Comparison of ENCODE assay signal across 25 cellular contexts in the genomic region with DNA sequence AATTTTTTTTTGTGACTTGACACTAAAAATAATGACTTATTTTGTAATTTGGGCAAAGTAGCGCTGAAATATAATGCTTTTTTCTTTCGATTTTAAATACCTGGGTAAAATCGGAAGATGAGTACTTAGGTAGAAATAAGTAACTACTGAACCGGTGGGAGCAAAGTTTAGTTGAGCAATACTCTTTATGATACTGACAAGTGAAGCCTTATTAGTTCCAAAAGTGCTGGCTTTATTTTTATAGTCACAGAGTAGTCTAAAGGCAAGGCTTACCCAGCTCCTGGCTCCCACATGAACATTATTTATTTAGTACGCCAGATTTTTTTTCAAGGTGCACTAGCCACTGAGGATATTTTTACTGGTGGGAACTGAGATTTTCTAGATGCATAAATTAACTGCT. TPM values are rescaled to one million over a fixed set of nuclear protein-coding genes. Genes with fewer than 3 reads are reported as not detected.
DNase-seq lines count a peak whose midpoint lies in the region; ATAC-seq, FAIRE-seq and TF ChIP-seq lines count a peak whose summit lies in the region.
"Had no signal": no experiment of that assay in that cellular context is flagged by ENCODE, and none has a peak within 500 bp of the region (broad histone marks: within the 10 kb centered on the region; RNA-seq: fewer than 3 reads in every experiment).

No MANE protein-coding gene starts in this region.

- POLR2A ChIA-PET in HepG2 (lab: Yijun Ruan, JAX) = no interaction called here

- TF ChIP-seq RAD21 in liver (IDR thresholded peaks at IDR 0.05) (no peak), HepG2 (CRISPR knock-in tag; IDR thresholded peaks at IDR 0.05) (no peak)

- H3K36me3 ChIP-seq in liver (ENCODE audit: control insufficient read depth in 4 of 4, insufficient read depth in 3 of 4, low read depth in 1 of 4, low read length in 3 of 4) (no peaks in the 10 kb centered on the region), HepG2 (replicated peaks in 1 of 2; ENCODE audit: control insufficient read depth in 1 of 2, insufficient read depth in 2 of 2, low read length in 2 of 2) (no peaks in the 10 kb centered on the region), right lobe of liver (no peaks in the 10 kb centered on the region), small intestine (ENCODE audit: control insufficient read depth in 2 of 2, insufficient read depth in 2 of 2, low read length in 2 of 2) (no peaks in the 10 kb centered on the region)
- H3K36me3 ChIP-seq: BE2C; BLaER1 treated with 17β-estradiol and CSF1 and Interleukin-3, amounts not matched to agents 10 nM and 100 nM had no signal

- TF ChIP-seq POLR2A in HepG2 (IDR thresholded peaks at IDR 0.05; ENCODE audit: insufficient read depth in 1 of 2, low read depth in 2 of 2, low read length in 2 of 2) = no peak
- TF ChIP-seq POLR2A in right lobe of liver (IDR thresholded peaks at IDR 0.05) = no peak

- H3K4me1 ChIP-seq in liver (ENCODE audit: control insufficient read depth in 4 of 4, insufficient read depth in 4 of 4, low read length in 3 of 4) = no peaks in the 10 kb centered on the region
- H3K4me1 ChIP-seq in HepG2 (ENCODE audit: insufficient read depth, low read length) = no peaks in the 10 kb centered on the region
- H3K4me1 ChIP-seq in right lobe of liver = no peaks in the 10 kb centered on the region
- no peaks in the 10 kb centered on the region for H3K4me1 ChIP-seq in small intestine (ENCODE audit: control insufficient read depth in 2 of 2, insufficient read depth in 1 of 2, low read depth in 1 of 2, low read length in 1 of 2)
- H3K4me1 ChIP-seq: BE2C had no signal

- H3K27ac ChIP-seq in liver (ENCODE audit: low read depth in 1 of 2, low read length in 2 of 2) = no peak overlapping the region
- H3K27ac ChIP-seq in HepG2 (ENCODE audit: extremely low read length, insufficient read depth, low read length) = no peak overlapping the region
- H3K27ac ChIP-seq in right lobe of liver = no peak overlapping the region
- no peak overlapping the region for H3K27ac ChIP-seq in small intestine (ENCODE audit: low read depth in 1 of 2, low read length in 1 of 2)
- H3K27ac ChIP-seq: 22Rv1; BLaER1 treated with 17β-estradiol and CSF1 and Interleukin-3, amounts not matched to agents 10 nM and 100 nM; GM23248 had no signal

- H3K9me3 ChIP-seq in liver (ENCODE audit: control insufficient read depth in 4 of 4, low read length in 3 of 4) = no peaks in the 10 kb centered on the region
- no peaks in the 10 kb centered on the region for H3K9me3 ChIP-seq in HepG2 (ENCODE audit: low read length)
- H3K9me3 ChIP-seq in right lobe of liver = no peaks in the 10 kb centered on the region
- no peaks in the 10 kb centered on the region for H3K9me3 ChIP-seq in small intestine (ENCODE audit: control insufficient read depth, low read depth)
- H3K9me3 ChIP-seq: BE2C had no signal

- TF ChIP-seq CTCF in liver (IDR thresholded peaks at IDR 0.05; ENCODE audit: low read depth, low read length, missing input control) (no peak), HepG2 (CRISPR knock-in tag; IDR thresholded peaks at IDR 0.05) (no peak), right lobe of liver (IDR thresholded peaks at IDR 0.05) (no peak)

- 64% methylated on average over 5 of the region's 5 CpGs for WGBS in liver
- 18% methylated on average over 5 of the region's 5 CpGs for WGBS in HepG2 (ENCODE audit: low lambda C conversion rate)
- whole genome bisulfite sequencing in right lobe of liver (ENCODE audit: insufficient coverage, low coverage, low lambda C conversion rate, missing lambda C conversion rate) = 52% methylated on average over 5 of the region's 5 CpGs
- 19 to 65% (median 47%) methylated on average over 5 of the region's 5 CpGs for WGBS in small intestine, 3 donors

- CTCF ChIA-PET in HepG2 (lab: Yijun Ruan, JAX; ENCODE audit: low intra/inter-chr PET ratio, low total read pairs) = no interaction called here

- DNase-seq in HepG2 (ENCODE audit: low spot score) = no peak
- DNase-seq in right lobe of liver = no peak
- DNase-seq in small intestine = peak; percentile 53
- DNase-seq in DMS 273 treated with DMSO at 0.1 percent for 48 hours (lab: John Stamatoyannopoulos, UW) = no peak
- DNase-seq in stimulated activated naive CD4-positive, alpha-beta T cell (lab: John Stamatoyannopoulos, UW) = no peak
- DNase-seq: ACHN; AML-193; BE2C; CD4-positive, alpha-beta T cell; CD8-positive, alpha-beta memory T cell; DMS53; DMS79 treated with DMSO at 0.1 percent for 48 hours; GF-D8; GM23248; H7; HCEC 1CT had no signal

- no peak for FAIRE-seq in HepG2 (lab: Jason Lieb, UNC)
- peak; percentile 30 for FAIRE-seq in small intestine (lab: Jason Lieb, UNC)
- FAIRE-seq: D721Med, GM12891, H1 had no signal

- H3K4me2 ChIP-seq in HepG2 (ENCODE audit: low read depth, low read length) = no peak overlapping the region
- H3K4me2 ChIP-seq: BLaER1 treated with 17β-estradiol and CSF1 and Interleukin-3, amounts not matched to agents 10 nM and 100 nM had no signal

- no peaks in the 10 kb centered on the region for H4K20me1 ChIP-seq in HepG2 (ENCODE audit: insufficient read depth, low read length)
- H4K20me1 ChIP-seq: BLaER1 treated with 17β-estradiol and CSF1 and Interleukin-3, amounts not matched to agents 10 nM and 100 nM had no signal

- no peak overlapping the region for H3K9ac ChIP-seq in liver (ENCODE audit: low read depth in 1 of 2, low read length in 2 of 2)
- H3K9ac ChIP-seq in HepG2 (ENCODE audit: insufficient read depth, low read depth, low read length) = no peak overlapping the region
- H3K9ac ChIP-seq: BLaER1 treated with 17β-estradiol and CSF1 and Interleukin-3, amounts not matched to agents 10 nM and 100 nM; GM23248 had no signal

- TF ChIP-seq EP300 in HepG2 (IDR thresholded peaks at IDR 0.05; ENCODE audit: low read depth in 2 of 2, low read length in 2 of 2) = no peak
- no peak for TF ChIP-seq EP300 in HepG2 (CRISPR knock-in tag; IDR thresholded peaks at IDR 0.05; ENCODE audit: borderline replicate concordance)

- H3K79me2 ChIP-seq in HepG2 (ENCODE audit: insufficient read depth, low read length) = no peaks in the 10 kb centered on the region

- BruUV-seq in HepG2 (replicated peaks; lab: Mats Ljungman, UMichigan) = no TSS peak

- H3K4me3 ChIP-seq in liver (ENCODE audit: low read depth in 1 of 3, low read length in 3 of 3) = no peak overlapping the region
- no peak overlapping the region for H3K4me3 ChIP-seq in HepG2 (replicated peaks in 1 of 3; ENCODE audit: insufficient read depth in 1 of 3, low read depth in 2 of 3, low read length in 3 of 3)
- H3K4me3 ChIP-seq in right lobe of liver = no peak overlapping the region
- H3K4me3 ChIP-seq in small intestine (ENCODE audit: low read depth in 1 of 2, low read length in 2 of 2) = no peak overlapping the region
- H3K4me3 ChIP-seq: BLaER1 treated with 17β-estradiol and CSF1 and Interleukin-3, amounts not matched to agents 10 nM and 100 nM; GM23248 had no signal

- H2AFZ ChIP-seq in HepG2 (ENCODE audit: low read length) = no peak overlapping the region
- H2AFZ ChIP-seq: GM23248 had no signal

- in situ Hi-C loops in HepG2 (cut with HindIII; ENCODE audit: extremely low pct_ligation_motif_present, low pct_unique_long_range_greater_than_20kb) = no loop called here

- intact Hi-C loops in HepG2 (cut with micrococcal nuclease; ENCODE audit: unreplicated experiment) = no loop called here
- intact Hi-C loops in right lobe of liver (cut with DNase I) = no loop called here

- no peaks in the 10 kb centered on the region for H3K27me3 ChIP-seq in liver (ENCODE audit: control insufficient read depth in 4 of 4, insufficient read depth in 4 of 4, low read length in 3 of 4)
- no peaks in the 10 kb centered on the region for H3K27me3 ChIP-seq in HepG2 (ENCODE audit: control insufficient read depth in 1 of 2, insufficient read depth in 2 of 2, low read length in 2 of 2)
- H3K27me3 ChIP-seq in right lobe of liver = peaks cover 0 to 3% of the 10 kb centered on the region in 2 donors
- H3K27me3 ChIP-seq in small intestine (ENCODE audit: control insufficient read depth in 2 of 2, insufficient read depth in 2 of 2, low read length in 2 of 2) = no peaks in the 10 kb centered on the region
- H3K27me3 ChIP-seq: BE2C had no signal

- no peak for ATAC-seq in HepG2
- ATAC-seq in right lobe of liver = peak; percentile 62 to 89 (median 78)

TF ChIP-seq in liver, 16 proteins besides CTCF, POLR2A, EP300 and RAD21:
- TF ChIP-seq HNF4A (conservative IDR thresholded peaks at IDR 0.05) = peak; percentile 40 to 41
- TF ChIP-seq RXRA (IDR thresholded peaks at IDR 0.05) = no peak

TF ChIP-seq in HepG2, 621 proteins besides CTCF, POLR2A, EP300 and RAD21 (continues in another document):
- TF ChIP-seq XRCC5 (optimal IDR thresholded peaks at IDR 0.05; ENCODE audit: low read length) = no peak

RNA-seq across cellular contexts. Expression of a gene that starts 14.4 kb away (rescaled TPM):
- total RNA-seq in liver = not detected
- under 1 TPM in 1 of 2 donors, not detected in 1; 0.02 TPM for polyA plus RNA-seq in liver
- total RNA-seq in HepG2 (2016; rRNA removed; fragmentation: Illumina TruSeq; extraction: Trizol) = not detected in 2 replicates
- total RNA-seq in HepG2 (2016; cell fraction: cytosol; rRNA removed; fragmentation: Illumina TruSeq; extraction: Trizol; ENCODE audit: low read depth) = not detected in 2 replicates
- total RNA-seq in HepG2 (2016; cell fraction: insoluble cytoplasmic fraction; rRNA removed; fragmentation: Illumina TruSeq; extraction: Trizol) = not detected in 2 replicates
- not detected in 2 replicates for total RNA-seq in HepG2 (2016; cell fraction: membrane; rRNA removed; fragmentation: Illumina TruSeq; extraction: Trizol)
- total RNA-seq in HepG2 (2016; cell fraction: nucleus; rRNA removed; fragmentation: Illumina TruSeq; extraction: Trizol) = not detected in 2 replicates
- polyA plus RNA-seq in HepG2 (2011; rRNA removed) = not detected in 2 replicates
- polyA plus RNA-seq in HepG2 (2011; cell fraction: cytosol; rRNA removed) = not detected in 2 replicates
- polyA plus RNA-seq in HepG2 (2011; cell fraction: nucleus; rRNA removed) = not detected in 2 replicates
- not detected in 2 replicates for polyA plus RNA-seq in HepG2 (2012)
- not detected in 2 replicates for polyA plus RNA-seq in HepG2 (2016; cell fraction: cytosol; fragmentation: Illumina TruSeq; extraction: Trizol; ENCODE audit: low read depth)
- polyA plus RNA-seq in HepG2 (2016; cell fraction: insoluble cytoplasmic fraction; fragmentation: Illumina TruSeq; extraction: Trizol; ENCODE audit: low read depth) = not detected in 2 replicates
- polyA plus RNA-seq in HepG2 (2016; cell fraction: membrane; fragmentation: Illumina TruSeq; extraction: Trizol; ENCODE audit: low read depth) = not detected in 2 replicates
- polyA plus RNA-seq in HepG2 (2016; cell fraction: nucleus; fragmentation: Illumina TruSeq; extraction: Trizol; ENCODE audit: insufficient read depth, low read depth) = not detected in 2 replicates
- not detected in 2 replicates for polyA minus RNA-seq in HepG2 (2011; rRNA and poly(A)+ RNA removed; ENCODE audit: low replicate concordance)
- polyA minus RNA-seq in HepG2 (2011; cell fraction: cytosol; rRNA and poly(A)+ RNA removed) = not detected in 2 replicates
- not detected in 2 replicates for polyA minus RNA-seq in HepG2 (2011; cell fraction: nucleus; rRNA and poly(A)+ RNA removed)
- total RNA-seq in right lobe of liver = not detected
- polyA plus RNA-seq in small intestine = not detected
- total RNA-seq: CD4-positive, alpha-beta T cell; CD8-positive, alpha-beta memory T cell; Daoy; G401; GM23248; H1 had no signal
- polyA plus RNA-seq: CD14-positive monocyte; CD8-positive, alpha-beta memory T cell; GM23248; H1 had no signal
